ENCODE assay signal across 9 cellular contexts in the genomic region with DNA sequence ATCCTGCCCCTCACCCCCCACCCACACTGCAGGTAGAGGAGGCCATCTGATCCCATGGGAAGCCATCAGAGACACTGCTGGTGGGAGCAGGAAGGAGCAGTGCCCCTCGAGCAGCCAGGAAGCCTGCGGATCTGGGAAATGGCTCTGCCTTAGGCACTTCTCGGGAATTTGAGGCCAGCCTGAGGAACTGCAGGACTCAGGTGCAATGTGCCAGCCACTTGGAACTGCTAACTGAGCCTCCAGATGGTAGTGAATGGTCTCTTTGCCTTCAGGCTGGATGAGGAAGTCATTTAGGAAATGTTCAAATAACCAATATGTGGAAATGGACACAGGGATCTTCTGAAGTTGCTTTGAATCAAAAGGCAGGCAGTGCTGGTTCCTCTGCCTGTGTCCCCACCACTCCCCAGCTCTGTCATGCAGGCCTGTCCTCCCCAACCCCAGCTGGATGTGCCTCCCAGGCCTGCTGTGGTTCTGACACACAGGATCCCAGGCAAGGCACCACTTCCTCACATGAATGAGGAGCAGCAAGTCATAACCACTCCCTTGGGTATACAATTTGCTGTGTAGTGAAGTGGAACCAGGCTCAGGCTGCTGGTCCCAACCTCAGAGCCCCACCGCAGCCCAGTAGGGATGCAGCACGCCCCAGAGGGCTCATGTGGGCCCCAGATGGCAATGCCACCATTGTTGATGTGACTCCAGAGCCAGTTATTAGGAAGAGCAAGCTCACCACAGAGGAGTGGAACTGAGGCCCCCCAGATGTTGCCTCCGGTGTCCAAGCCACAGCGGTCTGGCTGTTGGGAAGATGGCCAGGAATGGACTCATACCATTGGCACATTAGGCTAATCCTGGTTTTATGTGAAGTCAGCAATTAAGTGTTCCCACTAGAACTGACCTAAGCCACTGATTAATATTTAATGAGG. TPM values are rescaled to one million over a fixed set of nuclear protein-coding genes. Genes with fewer than 3 reads are reported as not detected.
A peak's percentile ranks its signal among the peaks of the same experiment; 100 is the strongest.
DNase-seq lines count a peak whose midpoint lies in the region; ATAC-seq and TF ChIP-seq lines count a peak whose summit lies in the region.
"Had no signal": no experiment of that assay in that cellular context is flagged by ENCODE, and none has a peak within 500 bp of the region (broad histone marks: within the 10 kb centered on the region; RNA-seq: fewer than 3 reads in every experiment).

No MANE protein-coding gene starts in this region.

- H2AFZ ChIP-seq in DND-41 (ENCODE audit: low read depth, low read length) (no peak overlapping the region), fibroblast of lung (ENCODE audit: low read length) (no peak overlapping the region)

- ATAC-seq in DND-41 (ENCODE audit: insufficient read depth, low read depth) (peak; percentile 22; the same call in 1 of the 3 replicates), GM19452 (IDR thresholded peaks at IDR 0.05; ENCODE audit: unreplicated experiment) (no peak), GM21515 (IDR thresholded peaks at IDR 0.05; ENCODE audit: unreplicated experiment) (no peak)

- no peak for TF ChIP-seq POLR2A in prostate gland (IDR thresholded peaks at IDR 0.05)

- H3K27me3 ChIP-seq in DND-41 (ENCODE audit: insufficient read depth, low read length, poor library complexity), result no peaks in the 10 kb centered on the region
- H3K27me3 ChIP-seq in fibroblast of lung (ENCODE audit: control insufficient read depth, insufficient read depth, low read length), result no peaks in the 10 kb centered on the region
- H3K27me3 ChIP-seq in prostate gland (replicated peaks; ENCODE audit: insufficient read depth), result no peaks in the 10 kb centered on the region

- H3K4me2 ChIP-seq in DND-41 (ENCODE audit: insufficient read depth, low read length) (no peak overlapping the region), fibroblast of lung (ENCODE audit: extremely low read depth, insufficient read depth, low read length) (no peak overlapping the region)

- DNase-seq in DND-41 (no peak), NCI-H69 (lab: John Stamatoyannopoulos, UW) (peak; percentile 27), fibroblast of lung (ENCODE audit: low read depth in 2 of 2) (peak; percentile 69 to 74), prostate gland (ENCODE audit: low spot score) (no peak), NCI-H1417 treated with DMSO at 0.1 percent for 48 hours (lab: John Stamatoyannopoulos, UW) (no peak)
- no peak for DNase-seq in stimulated activated CD4-positive, alpha-beta T cell treated with anti-CD3 and anti-CD28 coated beads, Interleukin-12 subunit alpha, Interleukin-12 subunit beta, amount 100 ng/mL, for 4 hours
- DNase-seq: GOT3 had no signal

- H3K9ac ChIP-seq in DND-41 (ENCODE audit: low read depth, low read length) (no peak overlapping the region), fibroblast of lung (ENCODE audit: insufficient read depth, low read length) (no peak overlapping the region)

- H4K20me1 ChIP-seq in DND-41 (ENCODE audit: insufficient read depth, low read length) (no peaks in the 10 kb centered on the region), fibroblast of lung (ENCODE audit: control insufficient read depth, extremely low read depth, insufficient read depth, low read length) (no peaks in the 10 kb centered on the region)

- H3K79me2 ChIP-seq in DND-41 (ENCODE audit: insufficient read depth, low read length), result no peaks in the 10 kb centered on the region
- no peaks in the 10 kb centered on the region for H3K79me2 ChIP-seq in fibroblast of lung (ENCODE audit: control insufficient read depth, insufficient read depth, low read length)

- 90% methylated on average over 7 of the region's 7 CpGs for WGBS in prostate gland

- H3K4me3 ChIP-seq in DND-41 (ENCODE audit: low read depth in 1 of 2, low read length in 2 of 2) (no peak overlapping the region), fibroblast of lung (replicated peaks in 1 of 4; ENCODE audit: control extremely low read depth in 1 of 4, insufficient read depth in 1 of 4, low read depth in 3 of 4, low read length in 4 of 4) (no peak overlapping the region), prostate gland (no peak overlapping the region)

- intact Hi-C loops in prostate gland (cut with DNase I), result no loop called here

- TF ChIP-seq CTCF in DND-41 (IDR thresholded peaks at IDR 0.05; ENCODE audit: borderline replicate concordance, extremely low read depth, low read length, poor library complexity, severe bottlenecking) (no peak), fibroblast of lung (conservative IDR thresholded peaks at IDR 0.05 in 1 of 2, IDR thresholded peaks at IDR 0.05 in 1 of 2; ENCODE audit: low read depth in 1 of 2, low read length in 2 of 2) (no peak), prostate gland (IDR thresholded peaks at IDR 0.05) (no peak)

- H3K4me1 ChIP-seq in DND-41 (ENCODE audit: insufficient read depth, low read length), result no peaks in the 10 kb centered on the region
- peaks cover 54% of the 10 kb centered on the region for H3K4me1 ChIP-seq in fibroblast of lung (ENCODE audit: control insufficient read depth, extremely low read depth, insufficient read depth, low read length)
- peaks cover 19% of the 10 kb centered on the region for H3K4me1 ChIP-seq in prostate gland (replicated peaks)

- H3K27ac ChIP-seq in DND-41 (ENCODE audit: low read length) (no peak overlapping the region; the same call in 1 of the 2 replicates), fibroblast of lung (ENCODE audit: insufficient read depth, low read length) (peak overlapping the region; percentile 15), prostate gland (peak overlapping the region; percentile 61 to 80)

- no peaks in the 10 kb centered on the region for H3K9me3 ChIP-seq in DND-41 (ENCODE audit: insufficient read depth, low read length, severe bottlenecking)
- H3K9me3 ChIP-seq in fibroblast of lung (ENCODE audit: control insufficient read depth, insufficient read depth, low read depth, low read length), result no peaks in the 10 kb centered on the region
- no peaks in the 10 kb centered on the region for H3K9me3 ChIP-seq in prostate gland

- H3K36me3 ChIP-seq in DND-41 (ENCODE audit: insufficient read depth, low read length), result peaks cover 21% of the 10 kb centered on the region
- no peaks in the 10 kb centered on the region for H3K36me3 ChIP-seq in fibroblast of lung (ENCODE audit: control insufficient read depth, insufficient read depth, low read length)
- H3K36me3 ChIP-seq in prostate gland, result no peaks in the 10 kb centered on the region

RNA-seq across cellular contexts. Expression of gene LIMD1, which starts 46.5 kb away (rescaled TPM):
- total RNA-seq in fibroblast of lung (20.0 and 33.9 TPM in 2 replicates), prostate gland (10 to 100 TPM; 34.2 to 40.2 TPM)
- 16.0 and 16.8 TPM in 2 replicates for polyA plus RNA-seq in fibroblast of lung
- 19.7 and 20.4 TPM in 2 replicates for polyA plus RNA-seq in fibroblast of lung (2012)
- polyA minus RNA-seq in fibroblast of lung (ENCODE audit: low replicate concordance), result 148 and 253 TPM in 2 replicates

Comparison
In these comparisons a context has a peak if more than half of its experiments do, and no peak if none do; other contexts are left out.
1. DNase-seq: peak in NCI-H69 (single experiment) and fibroblast of lung (2 of 2); none in DND-41 (single experiment), prostate gland (single experiment), stimulated activated CD4-positive, alpha-beta T cell treated with anti-CD3 and anti-CD28 coated beads, Interleukin-12 subunit alpha, Interleukin-12 subunit beta, amount 100 ng/mL, for 4 hours (single experiment) and NCI-H1417 treated with DMSO at 0.1 percent for 48 hours (single experiment).